In the genomic region with DNA sequence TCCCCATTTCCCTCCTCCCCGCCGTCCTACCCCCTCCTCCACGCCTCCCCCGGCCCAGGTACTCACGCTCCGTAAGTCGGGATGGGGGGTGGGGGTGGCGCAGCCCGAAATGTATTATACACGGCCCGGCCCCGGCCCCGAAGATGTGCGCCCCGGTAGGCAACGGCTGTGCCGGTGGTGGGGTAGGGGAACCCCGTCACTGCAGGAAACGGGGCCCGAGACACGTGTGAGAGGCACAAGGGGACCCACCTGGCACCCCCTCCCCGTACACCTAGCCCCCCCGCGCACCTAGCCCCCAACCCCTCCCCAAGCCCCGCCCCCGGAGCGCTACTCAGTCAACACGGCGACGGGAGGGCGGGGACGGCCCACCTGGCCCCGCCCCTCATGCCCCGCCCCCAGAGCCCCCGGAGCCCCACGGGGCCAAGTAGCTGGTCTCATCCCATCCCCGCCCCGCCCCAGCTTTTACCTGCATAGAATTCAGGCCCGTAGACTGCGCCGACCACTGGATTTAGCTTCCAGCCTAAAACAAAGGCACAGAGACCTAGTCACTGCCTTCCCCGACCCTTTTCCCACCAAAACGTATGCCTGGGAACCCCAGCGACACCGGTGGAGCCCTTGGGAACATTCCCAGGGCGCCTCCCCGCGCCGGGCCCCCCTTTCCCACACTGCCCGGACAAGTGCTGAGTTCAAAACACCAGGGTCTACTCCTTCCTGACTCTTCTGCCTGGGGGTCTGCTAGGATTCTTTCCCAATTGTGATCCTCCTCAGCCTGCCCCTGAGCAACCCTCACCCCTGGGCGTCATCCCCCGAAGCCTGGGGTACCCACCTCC, we compare ENCODE assay signal across 1 cellular context.
TF ChIP-seq lines count a peak whose summit lies in the region.

No MANE protein-coding gene starts in this region.

TF ChIP-seq in IMR-90, 13 proteins besides CTCF, POLR2A, EP300 and RAD21:
- TF ChIP-seq, protein P1, sequence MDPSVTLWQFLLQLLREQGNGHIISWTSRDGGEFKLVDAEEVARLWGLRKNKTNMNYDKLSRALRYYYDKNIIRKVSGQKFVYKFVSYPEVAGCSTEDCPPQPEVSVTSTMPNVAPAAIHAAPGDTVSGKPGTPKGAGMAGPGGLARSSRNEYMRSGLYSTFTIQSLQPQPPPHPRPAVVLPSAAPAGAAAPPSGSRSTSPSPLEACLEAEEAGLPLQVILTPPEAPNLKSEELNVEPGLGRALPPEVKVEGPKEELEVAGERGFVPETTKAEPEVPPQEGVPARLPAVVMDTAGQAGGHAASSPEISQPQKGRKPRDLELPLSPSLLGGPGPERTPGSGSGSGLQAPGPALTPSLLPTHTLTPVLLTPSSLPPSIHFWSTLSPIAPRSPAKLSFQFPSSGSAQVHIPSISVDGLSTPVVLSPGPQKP (IDR thresholded peaks at IDR 0.05; ENCODE audit: borderline replicate concordance, low read depth, low read length): no peak
